30 cellular contexts compared by ENCODE assay signal in genomic region chr10:47276576-47277351, GRCh38. TPM values are rescaled to one million over a fixed set of nuclear protein-coding genes. Genes with fewer than 3 reads are reported as not detected.
DNase-seq lines count a peak whose midpoint lies in the region; ATAC-seq, FAIRE-seq and TF ChIP-seq lines count a peak whose summit lies in the region.
"Had no signal": no experiment of that assay in that cellular context is flagged by ENCODE, and none has a peak within 500 bp of the region (broad histone marks: within the 10 kb centered on the region; RNA-seq: fewer than 3 reads in every experiment).

No MANE protein-coding gene starts in this region.

- H3K4me2 ChIP-seq in DND-41 (ENCODE audit: insufficient read depth, low read length) (peak overlapping the region; percentile 20; the same call in 1 of the 2 replicates), astrocyte (ENCODE audit: low read length) (no peak overlapping the region)

- H3K79me2 ChIP-seq in DND-41 (ENCODE audit: insufficient read depth, low read length) = no peaks in the 10 kb centered on the region
- H3K79me2 ChIP-seq in astrocyte (ENCODE audit: insufficient read depth, low read length) = no peaks in the 10 kb centered on the region

- H3K36me3 ChIP-seq in DND-41 (ENCODE audit: insufficient read depth, low read length) = no peaks in the 10 kb centered on the region
- H3K36me3 ChIP-seq in astrocyte (ENCODE audit: insufficient read depth, low read length) = no peaks in the 10 kb centered on the region
- H3K36me3 ChIP-seq: BLaER1, uterus had no signal

- DNase-seq in activated effector memory CD4-positive, alpha-beta T cell treated with anti-CD3 and anti-CD28 coated beads, Interleukin-2, amount 50 U/mL, for 16 hours = peak; percentile 28
- DNase-seq in activated effector memory CD4-positive, alpha-beta T cell treated with Interleukin-2 at 50 U/mL for 16 hours = no peak
- DNase-seq in DND-41 = no peak
- no peak for DNase-seq in astrocyte (ENCODE audit: low read depth)
- no peak for DNase-seq in nephron progenitor cell
- DNase-seq in NCI-H524 (lab: John Stamatoyannopoulos, UW) = no peak
- no peak for DNase-seq in occipital lobe (lab: John Stamatoyannopoulos, UW)
- DNase-seq: ACHN; amniotic stem cell; H7; IMR-90; MM.1S; NCI-H1417 treated with DMSO at 0.1 percent for 48 hours; NCI-H2107; NCI-H524 treated with DMSO at 0.1 percent for 48 hours; stimulated activated naive B cell treated with anti-CD40 and anti-IgM and Interleukin-4, amounts not matched to agents 10 μg/mL and 1 μg/mL and 100 μg/mL, for 72 hours; testis; uterus had no signal

- no peaks in the 10 kb centered on the region for H3K27me3 ChIP-seq in DND-41 (ENCODE audit: insufficient read depth, low read length, poor library complexity)
- H3K27me3 ChIP-seq in astrocyte (ENCODE audit: insufficient read depth, low read length) = no peaks in the 10 kb centered on the region
- H3K27me3 ChIP-seq: BLaER1, testis, uterus had no signal

- H3K9ac ChIP-seq in DND-41 (ENCODE audit: low read depth, low read length) (peak overlapping the region; percentile 40), astrocyte (ENCODE audit: low read length) (no peak overlapping the region)
- H3K9ac ChIP-seq: BLaER1 had no signal

- peaks cover 11% of the 10 kb centered on the region for H3K9me3 Mint-ChIP-seq in astrocyte (ENCODE audit: unreplicated experiment)
- peaks cover 23% of the 10 kb centered on the region for H3K9me3 Mint-ChIP-seq in nephron progenitor cell

- H3K4me3 Mint-ChIP-seq in astrocyte (ENCODE audit: unreplicated experiment) = no peak overlapping the region
- no peak overlapping the region for H3K4me3 Mint-ChIP-seq in nephron progenitor cell
- H3K4me3 Mint-ChIP-seq: dendritic cell treated with granulocyte-macrophage colony-stimulating factor and Interleukin-4, amounts not matched to agents 40 ng/mL and 50 ng/mL, for 4 days; mesothelial cell of epicardium; stimulated activated naive B cell treated with anti-CD40 and anti-IgM and Interleukin-4, amounts not matched to agents 10 μg/mL and 1 μg/mL and 100 μg/mL, for 72 hours had no signal

- H3K9me3 ChIP-seq in DND-41 (ENCODE audit: insufficient read depth, low read length, severe bottlenecking) (no peaks in the 10 kb centered on the region), astrocyte (ENCODE audit: insufficient read depth, low read depth, low read length) (no peaks in the 10 kb centered on the region)
- H3K9me3 ChIP-seq: testis, uterus had no signal

- H3K36me3 Mint-ChIP-seq in astrocyte (ENCODE audit: low read depth, unreplicated experiment) (no peaks in the 10 kb centered on the region), nephron progenitor cell (ENCODE audit: low read depth) (peaks cover 6% of the 10 kb centered on the region)
- H3K36me3 Mint-ChIP-seq: mesothelial cell of epicardium; stimulated activated naive B cell treated with anti-CD40 and anti-IgM and Interleukin-4, amounts not matched to agents 10 μg/mL and 1 μg/mL and 100 μg/mL, for 72 hours had no signal

- H2AFZ ChIP-seq in DND-41 (ENCODE audit: low read depth, low read length) (peak overlapping the region; percentile 10; the same call in 1 of the 2 replicates), astrocyte (ENCODE audit: low read depth, low read length) (no peak overlapping the region)

- H3K27ac ChIP-seq in DND-41 (ENCODE audit: low read length) (peak overlapping the region; percentile 86), astrocyte (ENCODE audit: low read depth, low read length) (no peak overlapping the region)
- H3K27ac ChIP-seq: HL-60, testis, uterus had no signal

- H3K4me1 Mint-ChIP-seq in astrocyte (ENCODE audit: low read depth, unreplicated experiment) = peaks cover 2% of the 10 kb centered on the region
- peaks cover 22% of the 10 kb centered on the region for H3K4me1 Mint-ChIP-seq in nephron progenitor cell
- H3K4me1 Mint-ChIP-seq: mesothelial cell of epicardium had no signal

- H3K27ac Mint-ChIP-seq in astrocyte (ENCODE audit: unreplicated experiment) = peak overlapping the region; percentile 14
- H3K27ac Mint-ChIP-seq in nephron progenitor cell = peak overlapping the region; percentile 55
- H3K27ac Mint-ChIP-seq: activated T-cell treated with anti-CD3 and anti-CD28 coated beads, Interleukin-2, amount 50 U/mL, for 72 hours; dendritic cell treated with granulocyte-macrophage colony-stimulating factor and Interleukin-4, amounts not matched to agents 40 ng/mL and 50 ng/mL, for 4 days; mesothelial cell of epicardium; progenitor cell of endocrine pancreas; stimulated activated naive B cell treated with anti-CD40 and anti-IgM and Interleukin-4, amounts not matched to agents 10 μg/mL and 1 μg/mL and 100 μg/mL, for 72 hours had no signal

- H3K27me3 Mint-ChIP-seq in astrocyte (ENCODE audit: low read depth, unreplicated experiment) = peaks cover 34% of the 10 kb centered on the region
- peaks cover 11% of the 10 kb centered on the region for H3K27me3 Mint-ChIP-seq in nephron progenitor cell (ENCODE audit: low read depth, poor library complexity)

- TF ChIP-seq CTCF in DND-41 (IDR thresholded peaks at IDR 0.05; ENCODE audit: borderline replicate concordance, extremely low read depth, low read length, poor library complexity, severe bottlenecking) = no peak
- no peak for TF ChIP-seq CTCF in astrocyte (IDR thresholded peaks at IDR 0.05; ENCODE audit: insufficient read depth, low read depth, low read length)
- no peak for TF ChIP-seq CTCF in nephron progenitor cell (IDR thresholded peaks at IDR 0.05)

- no peaks in the 10 kb centered on the region for H4K20me1 ChIP-seq in DND-41 (ENCODE audit: insufficient read depth, low read length)
- H4K20me1 ChIP-seq in astrocyte (ENCODE audit: insufficient read depth, low read length) = no peaks in the 10 kb centered on the region
- H4K20me1 ChIP-seq: BLaER1 had no signal

- FAIRE-seq in astrocyte (lab: Jason Lieb, UNC) = no peak
- FAIRE-seq: RCC 7860 had no signal

- H3K4me1 ChIP-seq in DND-41 (ENCODE audit: insufficient read depth, low read length) = peaks cover 36% of the 10 kb centered on the region
- no peaks in the 10 kb centered on the region for H3K4me1 ChIP-seq in astrocyte (ENCODE audit: insufficient read depth, low read length)
- H3K4me1 ChIP-seq: testis, uterus had no signal

- H3K4me3 ChIP-seq in DND-41 (ENCODE audit: low read depth in 1 of 2, low read length in 2 of 2) (no peak overlapping the region), astrocyte (ENCODE audit: insufficient read depth, low read depth, low read length) (no peak overlapping the region)
- H3K4me3 ChIP-seq: BLaER1, testis, uterus had no signal

- ATAC-seq in DND-41 (ENCODE audit: insufficient read depth, low read depth) (no peak), GM18873 (IDR thresholded peaks at IDR 0.05; ENCODE audit: low FRiP score, unreplicated experiment) (no peak)
- ATAC-seq: stimulated activated naive B cell treated with anti-CD40 and anti-IgM and Interleukin-4, amounts not matched to agents 10 μg/mL and 1 μg/mL and 100 μg/mL, for 72 hours had no signal

RNA-seq across cellular contexts. Expression of gene GDF10, which starts 23.2 kb away (rescaled TPM):
- total RNA-seq in astrocyte (2.2 and 6.1 TPM in 2 replicates), occipital lobe (3.1 TPM)
- total RNA-seq: glomerular endothelial cell; H7; IMR-90; progenitor cell of endocrine pancreas; SK-MEL-5; T-helper 2 cell treated with Interferon-gamma antibody and Interleukin-4, amounts not matched to agents 100 ng/mL and 5 ng/mL, for 36 hours had no signal

RNA-seq across cellular contexts. Expression of gene GDF2, which starts 45.5 kb away (rescaled TPM):
- total RNA-seq in astrocyte = not detected in 2 replicates
- total RNA-seq in occipital lobe = not detected
- total RNA-seq: activated T-cell treated with anti-CD3 and anti-CD28 coated beads, Interleukin-2, amount 50 U/mL, for 72 hours; fibroblast of lung; glomerular endothelial cell; H7; mesothelial cell of epicardium; progenitor cell of endocrine pancreas; SK-MEL-5; T-helper 2 cell treated with Interferon-gamma antibody and Interleukin-4, amounts not matched to agents 100 ng/mL and 5 ng/mL, for 36 hours; uterus had no signal
